ENCODE assay signal across 20 cellular contexts in genomic region chr17:56603486-56604238, GRCh38. TPM values are rescaled to one million over a fixed set of nuclear protein-coding genes. Genes with fewer than 3 reads are reported as not detected.
DNase-seq lines count a peak whose midpoint lies in the region; ATAC-seq, FAIRE-seq and TF ChIP-seq lines count a peak whose summit lies in the region.
"Had no signal": no experiment of that assay in that cellular context is flagged by ENCODE, and none has a peak within 500 bp of the region (broad histone marks: within the 10 kb centered on the region; RNA-seq: fewer than 3 reads in every experiment).

No MANE protein-coding gene starts in this region.

- no peak for FAIRE-seq in small intestine (lab: Jason Lieb, UNC)
- FAIRE-seq: G401.6, GM12891 had no signal

- ATAC-seq in activated CD8-positive, alpha-beta T cell treated with anti-CD3 and anti-CD28 coated beads for 36 hours: no peak
- no peak for ATAC-seq in activated CD8-positive, alpha-beta T cell treated with anti-CD3 and anti-CD28 coated beads, Interleukin-2, amount 10 ng/mL, durations not matched to agents 7 days and 5 days
- ATAC-seq in activated T-cell treated with anti-CD3 and anti-CD28 coated beads, Interleukin-2, amount 50 U/mL, for 4 hours: no peak
- ATAC-seq: PC-3 had no signal

- H3K4me3 Mint-ChIP-seq in activated CD8-positive, alpha-beta T cell treated with anti-CD3 and anti-CD28 coated beads for 36 hours: no peak overlapping the region
- no peak overlapping the region for H3K4me3 Mint-ChIP-seq in activated CD8-positive, alpha-beta T cell treated with anti-CD3 and anti-CD28 coated beads, Interleukin-2, amount 10 ng/mL, durations not matched to agents 7 days and 5 days
- H3K4me3 Mint-ChIP-seq in nephron progenitor cell: no peak overlapping the region
- no peak overlapping the region for H3K4me3 Mint-ChIP-seq in activated T-cell treated with anti-CD3 and anti-CD28 coated beads, Interleukin-2, amount 50 U/mL, for 4 hours
- H3K4me3 Mint-ChIP-seq: CD14-positive monocyte, IgD-negative memory B cell had no signal

- H3K27me3 ChIP-seq in small intestine (ENCODE audit: control insufficient read depth in 2 of 2, insufficient read depth in 2 of 2, low read length in 2 of 2): peaks cover 0 to 4% of the 10 kb centered on the region in 2 donors

- H3K27ac ChIP-seq in small intestine (ENCODE audit: low read depth in 1 of 2, low read length in 1 of 2): no peak overlapping the region

- H3K27ac Mint-ChIP-seq in activated CD8-positive, alpha-beta T cell treated with anti-CD3 and anti-CD28 coated beads for 36 hours: peak overlapping the region; percentile 39
- H3K27ac Mint-ChIP-seq in activated CD8-positive, alpha-beta T cell treated with anti-CD3 and anti-CD28 coated beads, Interleukin-2, amount 10 ng/mL, durations not matched to agents 7 days and 5 days: no peak overlapping the region
- H3K27ac Mint-ChIP-seq in nephron progenitor cell: no peak overlapping the region

- H3K27me3 Mint-ChIP-seq in activated CD8-positive, alpha-beta T cell treated with anti-CD3 and anti-CD28 coated beads for 36 hours: no peaks in the 10 kb centered on the region
- H3K27me3 Mint-ChIP-seq in activated CD8-positive, alpha-beta T cell treated with anti-CD3 and anti-CD28 coated beads, Interleukin-2, amount 10 ng/mL, durations not matched to agents 7 days and 5 days (ENCODE audit: low read depth): peaks cover 11% of the 10 kb centered on the region
- peaks cover 40% of the 10 kb centered on the region for H3K27me3 Mint-ChIP-seq in nephron progenitor cell (ENCODE audit: low read depth, poor library complexity)
- H3K27me3 Mint-ChIP-seq in activated T-cell treated with anti-CD3 and anti-CD28 coated beads, Interleukin-2, amount 50 U/mL, for 4 hours (ENCODE audit: low read depth): peaks cover 13% of the 10 kb centered on the region

- POLR2A ChIA-PET in activated CD8-positive, alpha-beta T cell treated with anti-CD3 and anti-CD28 coated beads for 36 hours (lab: Charles Lee): no interaction called here
- POLR2A ChIA-PET in activated CD8-positive, alpha-beta T cell treated with anti-CD3 and anti-CD28 coated beads, Interleukin-2, amount 10 ng/mL, durations not matched to agents 7 days and 5 days (lab: Charles Lee): no interaction called here

- H3K4me3 ChIP-seq in small intestine (ENCODE audit: low read depth in 1 of 2, low read length in 2 of 2): no peak overlapping the region
- H3K4me3 ChIP-seq: HAP-1 had no signal

- peaks cover 57% of the 10 kb centered on the region for H3K4me1 Mint-ChIP-seq in activated CD8-positive, alpha-beta T cell treated with anti-CD3 and anti-CD28 coated beads for 36 hours (ENCODE audit: low read depth)
- peaks cover 17% of the 10 kb centered on the region for H3K4me1 Mint-ChIP-seq in activated CD8-positive, alpha-beta T cell treated with anti-CD3 and anti-CD28 coated beads, Interleukin-2, amount 10 ng/mL, durations not matched to agents 7 days and 5 days (ENCODE audit: low read depth)
- H3K4me1 Mint-ChIP-seq in nephron progenitor cell: peaks cover 10% of the 10 kb centered on the region
- peaks cover 63% of the 10 kb centered on the region for H3K4me1 Mint-ChIP-seq in activated T-cell treated with anti-CD3 and anti-CD28 coated beads, Interleukin-2, amount 50 U/mL, for 4 hours (ENCODE audit: low read depth)
- H3K4me1 Mint-ChIP-seq: IgD-negative memory B cell had no signal

- intact Hi-C loops in activated CD8-positive, alpha-beta T cell treated with anti-CD3 and anti-CD28 coated beads for 36 hours (cut with micrococcal nuclease): no loop called here

- no peaks in the 10 kb centered on the region for H3K36me3 Mint-ChIP-seq in activated CD8-positive, alpha-beta T cell treated with anti-CD3 and anti-CD28 coated beads for 36 hours (ENCODE audit: low read depth)
- no peaks in the 10 kb centered on the region for H3K36me3 Mint-ChIP-seq in activated CD8-positive, alpha-beta T cell treated with anti-CD3 and anti-CD28 coated beads, Interleukin-2, amount 10 ng/mL, durations not matched to agents 7 days and 5 days (ENCODE audit: low read depth)
- H3K36me3 Mint-ChIP-seq in nephron progenitor cell (ENCODE audit: low read depth): no peaks in the 10 kb centered on the region
- no peaks in the 10 kb centered on the region for H3K36me3 Mint-ChIP-seq in activated T-cell treated with anti-CD3 and anti-CD28 coated beads, Interleukin-2, amount 50 U/mL, for 4 hours (ENCODE audit: insufficient read depth)
- H3K36me3 Mint-ChIP-seq: IgD-negative memory B cell had no signal

- no peaks in the 10 kb centered on the region for H3K9me3 ChIP-seq in small intestine (ENCODE audit: control insufficient read depth, low read depth)
- H3K9me3 ChIP-seq: HAP-1 had no signal

- TF ChIP-seq CTCF in activated CD8-positive, alpha-beta T cell treated with anti-CD3 and anti-CD28 coated beads for 36 hours (IDR thresholded peaks at IDR 0.05): no peak
- TF ChIP-seq CTCF in nephron progenitor cell (IDR thresholded peaks at IDR 0.05): no peak

- no peaks in the 10 kb centered on the region for H3K36me3 ChIP-seq in small intestine (ENCODE audit: control insufficient read depth in 2 of 2, insufficient read depth in 2 of 2, low read length in 2 of 2)
- H3K36me3 ChIP-seq: HAP-1 had no signal

- 18 to 56% (median 24%) methylated on average over 7 of the region's 7 CpGs for WGBS in small intestine, 3 donors

- CTCF ChIA-PET in activated CD8-positive, alpha-beta T cell treated with anti-CD3 and anti-CD28 coated beads for 36 hours (lab: Charles Lee): interaction anchor here (1.0 to 3.4 kb wide), 6 partner anchors 10 to 216 kb away, joined by 3 to 17 read pairs (median 6); partner anchors contain the start of gene NOG
- CTCF ChIA-PET in activated CD8-positive, alpha-beta T cell treated with anti-CD3 and anti-CD28 coated beads, Interleukin-2, amount 10 ng/mL, durations not matched to agents 7 days and 5 days (lab: Charles Lee): interaction anchor here (0.8 to 2.5 kb wide), 5 partner anchors 8 to 177 kb away, joined by 3 to 21 read pairs (median 5); partner anchors contain the start of gene NOG

- DNase-seq in activated CD8-positive, alpha-beta T cell treated with anti-CD3 and anti-CD28 coated beads for 36 hours: no peak
- DNase-seq in activated CD8-positive, alpha-beta T cell treated with anti-CD3 and anti-CD28 coated beads, Interleukin-2, amount 10 ng/mL, durations not matched to agents 7 days and 5 days: no peak
- DNase-seq in MV-4-11 (lab: John Stamatoyannopoulos, UW) (peak; percentile 10), amniotic epithelial cell (ENCODE audit: low read depth) (peak; percentile 62), small intestine (peak; percentile 66), activated gamma-delta T cell (lab: John Stamatoyannopoulos, UW) (no peak), nephron progenitor cell (no peak)
- no peak for DNase-seq in activated T-cell treated with anti-CD3 and anti-CD28 coated beads, Interleukin-2, amount 50 U/mL, for 4 hours
- DNase-seq: 8988T, DMS79 treated with DMSO at 0.1 percent for 48 hours, NCI-H146, NCI-H2081 treated with DMSO at 0.1 percent for 48 hours, NCI-H2227 treated with DMSO at 0.1 percent for 48 hours, NCI-H526 treated with DMSO at 0.1 percent for 48 hours, PC-3 had no signal

- H3K9me3 Mint-ChIP-seq in activated CD8-positive, alpha-beta T cell treated with anti-CD3 and anti-CD28 coated beads for 36 hours: no peaks in the 10 kb centered on the region
- no peaks in the 10 kb centered on the region for H3K9me3 Mint-ChIP-seq in activated CD8-positive, alpha-beta T cell treated with anti-CD3 and anti-CD28 coated beads, Interleukin-2, amount 10 ng/mL, durations not matched to agents 7 days and 5 days (ENCODE audit: insufficient read depth)
- no peaks in the 10 kb centered on the region for H3K9me3 Mint-ChIP-seq in nephron progenitor cell
- H3K9me3 Mint-ChIP-seq in activated T-cell treated with anti-CD3 and anti-CD28 coated beads, Interleukin-2, amount 50 U/mL, for 4 hours: no peaks in the 10 kb centered on the region
- H3K9me3 Mint-ChIP-seq: IgD-negative memory B cell had no signal

- no peaks in the 10 kb centered on the region for H3K4me1 ChIP-seq in small intestine (ENCODE audit: control insufficient read depth in 2 of 2, insufficient read depth in 1 of 2, low read depth in 1 of 2, low read length in 1 of 2)

RNA-seq across cellular contexts. Expression of gene NOG, which starts 10.2 kb away (rescaled TPM):
- 10 to 100 TPM; 23.5 to 25.8 TPM for total RNA-seq in activated CD8-positive, alpha-beta T cell treated with anti-CD3 and anti-CD28 coated beads for 36 hours
- under 1 TPM; 0.63 to 0.95 TPM for total RNA-seq in activated CD8-positive, alpha-beta T cell treated with anti-CD3 and anti-CD28 coated beads, Interleukin-2, amount 10 ng/mL, durations not matched to agents 7 days and 5 days
- polyA plus RNA-seq in small intestine: under 1 TPM in 1 of 3 donors, not detected in 2; 0.79 TPM
- under 1 TPM; 0.37 to 0.89 (median 0.43) TPM for total RNA-seq in activated T-cell treated with anti-CD3 and anti-CD28 coated beads, Interleukin-2, amount 50 U/mL, for 4 hours

Comparison
In these comparisons a context has a peak if more than half of its experiments do, and no peak if none do; other contexts are left out.
1. RNA of gene NOG, which starts 10.2 kb away (total RNA-seq): 23.5 to 25.8 TPM in activated CD8-positive, alpha-beta T cell treated with anti-CD3 and anti-CD28 coated beads for 36 hours; 0.63 to 0.95 TPM in activated CD8-positive, alpha-beta T cell treated with anti-CD3 and anti-CD28 coated beads, Interleukin-2, amount 10 ng/mL, durations not matched to agents 7 days and 5 days and 0.37 to 0.89 TPM in activated T-cell treated with anti-CD3 and anti-CD28 coated beads, Interleukin-2, amount 50 U/mL, for 4 hours; every median in the first group is over 10 times any median in the second.
2. DNase-seq: peak in MV-4-11 (single experiment), amniotic epithelial cell (single experiment) and small intestine (single experiment); none in activated CD8-positive, alpha-beta T cell treated with anti-CD3 and anti-CD28 coated beads for 36 hours (single experiment), activated CD8-positive, alpha-beta T cell treated with anti-CD3 and anti-CD28 coated beads, Interleukin-2, amount 10 ng/mL, durations not matched to agents 7 days and 5 days (single experiment), activated gamma-delta T cell (single experiment), nephron progenitor cell (single experiment) and activated T-cell treated with anti-CD3 and anti-CD28 coated beads, Interleukin-2, amount 50 U/mL, for 4 hours (single experiment).